Comparison of ENCODE assay signal across 8 cellular contexts in genomic region chr16:46908540-46909372, GRCh38. TPM values are rescaled to one million over a fixed set of nuclear protein-coding genes. Genes with fewer than 3 reads are reported as not detected.
A peak's percentile ranks its signal among the peaks of the same experiment; 100 is the strongest.
DNase-seq lines count a peak whose midpoint lies in the region; ATAC-seq and TF ChIP-seq lines count a peak whose summit lies in the region.

No MANE protein-coding gene starts in this region.

- no peak overlapping the region for H3K27ac ChIP-seq in CD8-positive, alpha-beta memory T cell (ENCODE audit: low read depth, low read length)
- peak overlapping the region; percentile 39 to 71 for H3K27ac ChIP-seq in prostate gland

- no peaks in the 10 kb centered on the region for H3K4me1 ChIP-seq in CD8-positive, alpha-beta memory T cell (ENCODE audit: insufficient read depth, low read length)
- peaks cover 5% of the 10 kb centered on the region for H3K4me1 ChIP-seq in prostate gland (replicated peaks)

- peaks cover 0 to 5% (median 0%) of the 10 kb centered on the region in 3 donors for H3K4me1 Mint-ChIP-seq in CD8-positive, alpha-beta memory T cell

- intact Hi-C loops in prostate gland (cut with DNase I): loop anchor here (2.0 kb wide), 1 partner anchor 54 kb away; no protein-coding TSS in a partner anchor

- no peak overlapping the region for H3K4me3 Mint-ChIP-seq in CD8-positive, alpha-beta memory T cell

- no peaks in the 10 kb centered on the region for H3K9me3 Mint-ChIP-seq in CD8-positive, alpha-beta memory T cell

- H3K27ac Mint-ChIP-seq in CD8-positive, alpha-beta memory T cell: no peak overlapping the region

- H3K36me3 Mint-ChIP-seq in CD8-positive, alpha-beta memory T cell: no peaks in the 10 kb centered on the region

- peak; percentile 41 for ATAC-seq in HG02759 (IDR thresholded peaks at IDR 0.05; ENCODE audit: unreplicated experiment)
- ATAC-seq in HG03135 (IDR thresholded peaks at IDR 0.05; ENCODE audit: unreplicated experiment): no peak
- ATAC-seq in GM19328 (IDR thresholded peaks at IDR 0.05; ENCODE audit: unreplicated experiment): no peak

- no peak overlapping the region for H3K4me3 ChIP-seq in CD8-positive, alpha-beta memory T cell (ENCODE audit: low read length)
- H3K4me3 ChIP-seq in prostate gland: no peak overlapping the region

- no peaks in the 10 kb centered on the region for H3K27me3 ChIP-seq in CD8-positive, alpha-beta memory T cell (ENCODE audit: insufficient read depth, low read length, poor library complexity, severe bottlenecking)
- no peaks in the 10 kb centered on the region for H3K27me3 ChIP-seq in prostate gland (replicated peaks; ENCODE audit: insufficient read depth)

- no peaks in the 10 kb centered on the region for H3K36me3 ChIP-seq in CD8-positive, alpha-beta memory T cell (ENCODE audit: insufficient read depth, low read length)
- H3K36me3 ChIP-seq in prostate gland: no peaks in the 10 kb centered on the region

- H3K27me3 Mint-ChIP-seq in CD8-positive, alpha-beta memory T cell: no peaks in the 10 kb centered on the region

- CTCF ChIA-PET in CD8-positive, alpha-beta memory T cell (lab: Charles Lee): interaction anchor here (0.9 to 6.8 kb wide), 12 partner anchors 8 to 238 kb away, joined by 3 to 44 read pairs (median 4); partner anchors contain the start of gene GPT2

- H3K9me3 ChIP-seq in CD8-positive, alpha-beta memory T cell (ENCODE audit: low read length): no peaks in the 10 kb centered on the region
- H3K9me3 ChIP-seq in prostate gland: no peaks in the 10 kb centered on the region

- DNase-seq in CD8-positive, alpha-beta memory T cell: peak; percentile 31 to 69 (median 38)
- peak; percentile 33 for DNase-seq in SHP77 treated with DMSO at 0.1 percent for 48 hours (lab: John Stamatoyannopoulos, UW)
- DNase-seq in activated naive CD4-positive, alpha-beta T cell (lab: John Stamatoyannopoulos, UW): peak; percentile 5 to 49 (median 27)
- peak; percentile 67 for DNase-seq in globus pallidus (ENCODE audit: low spot score)
- DNase-seq in prostate gland (ENCODE audit: low spot score): peak; percentile 40

- POLR2A ChIA-PET in CD8-positive, alpha-beta memory T cell (lab: Charles Lee): no interaction called here

- peak; percentile 63 to 95 (median 74) for TF ChIP-seq CTCF in prostate gland (IDR thresholded peaks at IDR 0.05)

- TF ChIP-seq POLR2A in prostate gland (IDR thresholded peaks at IDR 0.05): no peak

- 47% methylated on average over 6 of the region's 6 CpGs for WGBS in prostate gland

RNA-seq across cellular contexts. Expression of gene GPT2, which starts 24.6 kb away (rescaled TPM):
- total RNA-seq in CD8-positive, alpha-beta memory T cell: 10 to 100 TPM; 12.5 to 16.5 TPM
- polyA plus RNA-seq in CD8-positive, alpha-beta memory T cell: 0.79 TPM
- total RNA-seq in prostate gland: 10 to 100 TPM; 49.8 to 64.6 TPM
